24 cellular contexts compared by ENCODE assay signal in genomic region chrX:49256268-49256995, GRCh38. TPM values are rescaled to one million over a fixed set of nuclear protein-coding genes. Genes with fewer than 3 reads are reported as not detected.
DNase-seq lines count a peak whose midpoint lies in the region; ATAC-seq, FAIRE-seq and TF ChIP-seq lines count a peak whose summit lies in the region.
"Had no signal": no experiment of that assay in that cellular context is flagged by ENCODE, and none has a peak within 500 bp of the region (broad histone marks: within the 10 kb centered on the region; RNA-seq: fewer than 3 reads in every experiment).

No MANE protein-coding gene starts in this region.

- H3K36me3 Mint-ChIP-seq in T-cell = peaks cover 9% of the 10 kb centered on the region
- peaks cover 3% of the 10 kb centered on the region for H3K36me3 Mint-ChIP-seq in memory B cell

- H3K4me3 ChIP-seq in HepG2 (replicated peaks in 1 of 3; ENCODE audit: insufficient read depth in 1 of 3, low read depth in 2 of 3, low read length in 3 of 3) (no peak overlapping the region), right lobe of liver (no peak overlapping the region)
- H3K4me3 ChIP-seq: SK-N-MC had no signal

- CTCF ChIA-PET in HepG2 (lab: Yijun Ruan, JAX; ENCODE audit: low intra/inter-chr PET ratio, low total read pairs) = no interaction called here
- CTCF ChIA-PET in T-cell (lab: Charles Lee) = interaction anchor here in 1 of 2 donors (0.5 kb wide), 1 partner anchor 20 kb away, joined by 3 read pairs; no protein-coding TSS in a partner anchor

- H3K27me3 ChIP-seq in HepG2 (ENCODE audit: control insufficient read depth in 1 of 2, insufficient read depth in 2 of 2, low read length in 2 of 2) (no peaks in the 10 kb centered on the region), right lobe of liver (no peaks in the 10 kb centered on the region)
- H3K27me3 ChIP-seq: BE2C had no signal

- no peak for TF ChIP-seq POLR2A in HepG2 (IDR thresholded peaks at IDR 0.05; ENCODE audit: insufficient read depth in 1 of 2, low read depth in 2 of 2, low read length in 2 of 2)
- no peak for TF ChIP-seq POLR2A in right lobe of liver (IDR thresholded peaks at IDR 0.05)

- no peaks in the 10 kb centered on the region for H3K9me3 ChIP-seq in HepG2 (ENCODE audit: low read length)
- H3K9me3 ChIP-seq in right lobe of liver = no peaks in the 10 kb centered on the region
- H3K9me3 ChIP-seq: BE2C had no signal

- FAIRE-seq in HepG2 (lab: Jason Lieb, UNC) (no peak), D721Med (lab: Jason Lieb, UNC) (no peak)
- FAIRE-seq: H54 had no signal

- in situ Hi-C loops in HepG2 (cut with HindIII; ENCODE audit: extremely low pct_ligation_motif_present, low pct_unique_long_range_greater_than_20kb) = no loop called here

- no peak overlapping the region for H3K9ac ChIP-seq in HepG2 (ENCODE audit: insufficient read depth, low read depth, low read length)

- POLR2A ChIA-PET in HepG2 (lab: Yijun Ruan, JAX) = interaction anchor here (1.2 kb wide), 1 partner anchor 13 kb away, joined by 5 read pairs; the partner anchor contains the start of gene PPP1R3F
- POLR2A ChIA-PET in T-cell (lab: Charles Lee) = interaction anchor here (0.5 to 0.7 kb wide), 2 partner anchors 129 to 541 kb away, joined by 3 to 4 read pairs; no protein-coding TSS in a partner anchor

- WGBS in HepG2 (ENCODE audit: low lambda C conversion rate) = no CpG with 5 or more reads among the region's 9 CpGs
- 64% methylated on average over 6 of the region's 9 CpGs for WGBS in right lobe of liver (ENCODE audit: insufficient coverage, low coverage, low lambda C conversion rate, missing lambda C conversion rate)

- H3K27ac Mint-ChIP-seq in T-cell (peak overlapping the region; percentile 49 to 52), memory B cell (peak overlapping the region; percentile 45)

- H3K4me1 ChIP-seq in HepG2 (ENCODE audit: insufficient read depth, low read length) = peaks cover 11% of the 10 kb centered on the region
- H3K4me1 ChIP-seq in right lobe of liver = no peaks in the 10 kb centered on the region
- H3K4me1 ChIP-seq: BE2C had no signal

- ATAC-seq in HepG2 (no peak), right lobe of liver (no peak), T-cell (replicated peaks in 1 of 4) (no peak), memory B cell (ENCODE audit: low read depth) (no peak), HG02610 (IDR thresholded peaks at IDR 0.05; ENCODE audit: unreplicated experiment) (no peak), HG02970 (IDR thresholded peaks at IDR 0.05; ENCODE audit: low FRiP score, unreplicated experiment) (no peak)

- no peak overlapping the region for H3K4me2 ChIP-seq in HepG2 (ENCODE audit: low read depth, low read length)

- peaks cover 0 to 3% of the 10 kb centered on the region in 2 donors for H3K27me3 Mint-ChIP-seq in T-cell
- no peaks in the 10 kb centered on the region for H3K27me3 Mint-ChIP-seq in memory B cell

- no peak for TF ChIP-seq CTCF in HepG2 (CRISPR knock-in tag; IDR thresholded peaks at IDR 0.05)
- TF ChIP-seq CTCF in right lobe of liver (IDR thresholded peaks at IDR 0.05) = no peak
- TF ChIP-seq CTCF in D721Med (IDR thresholded peaks at IDR 0.05; ENCODE audit: insufficient read depth, missing control alignments) = no peak

- H3K9me3 Mint-ChIP-seq in T-cell = no peaks in the 10 kb centered on the region
- no peaks in the 10 kb centered on the region for H3K9me3 Mint-ChIP-seq in memory B cell

- no peak for DNase-seq in HepG2 (ENCODE audit: low spot score)
- DNase-seq in right lobe of liver = no peak
- no peak for DNase-seq in T-cell
- no peak for DNase-seq in memory B cell (ENCODE audit: low spot score in 2 of 2)
- DNase-seq in D721Med (ENCODE audit: insufficient read length, low spot score) = no peak
- DNase-seq: BE2C; EL; GF-D8; KG1; NCI-H1092 treated with DMSO at 0.1 percent for 48 hours; NCI-H1436 treated with DMSO at 0.1 percent for 48 hours; NCI-H2029 treated with DMSO at 0.1 percent for 48 hours; NCI-H226; NCI-H510A treated with DMSO at 0.1 percent for 48 hours; NCI-H774; NK-92 treated with Interleukin-12 subunit alpha and Interleukin-12 subunit beta, amount 100 ng/mL, for 24 hours; SHP77 treated with DMSO at 0.1 percent for 48 hours; SW 1271 had no signal

- no peak overlapping the region for H3K27ac ChIP-seq in HepG2 (ENCODE audit: extremely low read length, insufficient read depth, low read length)
- no peak overlapping the region for H3K27ac ChIP-seq in right lobe of liver
- H3K27ac ChIP-seq: RWPE1, SK-N-MC had no signal

- intact Hi-C loops in HepG2 (cut with micrococcal nuclease; ENCODE audit: unreplicated experiment) (no loop called here), right lobe of liver (cut with DNase I) (no loop called here)

- H3K4me1 Mint-ChIP-seq in T-cell (peaks cover 22 to 35% (median 31%) of the 10 kb centered on the region in 3 donors), memory B cell (peaks cover 24% of the 10 kb centered on the region)

- H3K4me3 Mint-ChIP-seq in T-cell = no peak overlapping the region
- no peak overlapping the region for H3K4me3 Mint-ChIP-seq in memory B cell

- no peaks in the 10 kb centered on the region for H4K20me1 ChIP-seq in HepG2 (ENCODE audit: insufficient read depth, low read length)

- TF ChIP-seq EP300 in HepG2 (IDR thresholded peaks at IDR 0.05; ENCODE audit: low read depth in 2 of 2, low read length in 2 of 2) (no peak), HepG2 (CRISPR knock-in tag; IDR thresholded peaks at IDR 0.05; ENCODE audit: borderline replicate concordance) (no peak)

- H2AFZ ChIP-seq in HepG2 (ENCODE audit: low read length) = no peak overlapping the region

- no TSS peak for BruUV-seq in HepG2 (replicated peaks; lab: Mats Ljungman, UMichigan)

- H3K79me2 ChIP-seq in HepG2 (ENCODE audit: insufficient read depth, low read length) = no peaks in the 10 kb centered on the region

- TF ChIP-seq RAD21 in HepG2 (CRISPR knock-in tag; IDR thresholded peaks at IDR 0.05) = no peak

- H3K36me3 ChIP-seq in HepG2 (replicated peaks in 1 of 2; ENCODE audit: control insufficient read depth in 1 of 2, insufficient read depth in 2 of 2, low read length in 2 of 2) (no peaks in the 10 kb centered on the region), right lobe of liver (no peaks in the 10 kb centered on the region)
- H3K36me3 ChIP-seq: BE2C had no signal

RNA-seq across cellular contexts. Expression of gene FOXP3, which starts 8.1 kb away (rescaled TPM):
- not detected in 2 replicates for total RNA-seq in HepG2 (2016; rRNA removed; fragmentation: Illumina TruSeq; extraction: Trizol)
- not detected in 2 replicates for total RNA-seq in HepG2 (2016; cell fraction: cytosol; rRNA removed; fragmentation: Illumina TruSeq; extraction: Trizol; ENCODE audit: low read depth)
- total RNA-seq in HepG2 (2016; cell fraction: insoluble cytoplasmic fraction; rRNA removed; fragmentation: Illumina TruSeq; extraction: Trizol) = not detected in 2 replicates
- total RNA-seq in HepG2 (2016; cell fraction: membrane; rRNA removed; fragmentation: Illumina TruSeq; extraction: Trizol) = not detected in 2 replicates
- total RNA-seq in HepG2 (2016; cell fraction: nucleus; rRNA removed; fragmentation: Illumina TruSeq; extraction: Trizol) = not detected in 2 replicates
- polyA plus RNA-seq in HepG2 (2011; rRNA removed) = 0.04 and 0.07 TPM in 2 replicates
- 0.04 and 0.05 TPM in 2 replicates for polyA plus RNA-seq in HepG2 (2011; cell fraction: cytosol; rRNA removed)
- polyA plus RNA-seq in HepG2 (2011; cell fraction: nucleus; rRNA removed) = 0.07 and 0.13 TPM in 2 replicates
- polyA plus RNA-seq in HepG2 (2012) = 0.17 TPM in 2 replicates
- 0.08 TPM in 1 of 2 replicates, not detected in the other for polyA plus RNA-seq in HepG2 (2016; cell fraction: cytosol; fragmentation: Illumina TruSeq; extraction: Trizol; ENCODE audit: low read depth)
- 0.24 TPM in 1 of 2 replicates, not detected in the other for polyA plus RNA-seq in HepG2 (2016; cell fraction: insoluble cytoplasmic fraction; fragmentation: Illumina TruSeq; extraction: Trizol; ENCODE audit: low read depth)
- 0.08 TPM in 1 of 2 replicates, not detected in the other for polyA plus RNA-seq in HepG2 (2016; cell fraction: membrane; fragmentation: Illumina TruSeq; extraction: Trizol; ENCODE audit: low read depth)
- not detected in 2 replicates for polyA plus RNA-seq in HepG2 (2016; cell fraction: nucleus; fragmentation: Illumina TruSeq; extraction: Trizol; ENCODE audit: insufficient read depth, low read depth)
- 0.06 and 0.44 TPM in 2 replicates for polyA minus RNA-seq in HepG2 (2011; rRNA and poly(A)+ RNA removed; ENCODE audit: low replicate concordance)
- polyA minus RNA-seq in HepG2 (2011; cell fraction: cytosol; rRNA and poly(A)+ RNA removed) = not detected in 2 replicates
- polyA minus RNA-seq in HepG2 (2011; cell fraction: nucleus; rRNA and poly(A)+ RNA removed) = not detected in 2 replicates
- 1 to 10 TPM in 1 of 6 experiments, under 1 TPM in 5; 0.18 to 1.2 (median 0.32) TPM for total RNA-seq in right lobe of liver
- 10 to 100 TPM in 4 of 5 donors, 1 to 10 TPM in 1; 9.0 to 30.1 (median 21.7) TPM for total RNA-seq in T-cell
- total RNA-seq: A673 had no signal

RNA-seq across cellular contexts. Expression of gene PPP1R3F, which starts 13.2 kb away (rescaled TPM):
- total RNA-seq in HepG2 (2016; rRNA removed; fragmentation: Illumina TruSeq; extraction: Trizol) = 0.07 and 0.84 TPM in 2 replicates
- total RNA-seq in HepG2 (2016; cell fraction: cytosol; rRNA removed; fragmentation: Illumina TruSeq; extraction: Trizol; ENCODE audit: low read depth) = 0.44 and 0.71 TPM in 2 replicates
- total RNA-seq in HepG2 (2016; cell fraction: insoluble cytoplasmic fraction; rRNA removed; fragmentation: Illumina TruSeq; extraction: Trizol) = 0.33 and 0.63 TPM in 2 replicates
- 0.37 and 1.1 TPM in 2 replicates for total RNA-seq in HepG2 (2016; cell fraction: membrane; rRNA removed; fragmentation: Illumina TruSeq; extraction: Trizol)
- 0.88 and 1.4 TPM in 2 replicates for total RNA-seq in HepG2 (2016; cell fraction: nucleus; rRNA removed; fragmentation: Illumina TruSeq; extraction: Trizol)
- polyA plus RNA-seq in HepG2 (2011; rRNA removed) = 0.46 and 0.82 TPM in 2 replicates
- polyA plus RNA-seq in HepG2 (2011; cell fraction: cytosol; rRNA removed) = 0.34 and 0.35 TPM in 2 replicates
- polyA plus RNA-seq in HepG2 (2011; cell fraction: nucleus; rRNA removed) = 2.1 and 2.2 TPM in 2 replicates
- polyA plus RNA-seq in HepG2 (2012) = 0.32 and 0.55 TPM in 2 replicates
- 0.16 and 0.43 TPM in 2 replicates for polyA plus RNA-seq in HepG2 (2016; cell fraction: cytosol; fragmentation: Illumina TruSeq; extraction: Trizol; ENCODE audit: low read depth)
- polyA plus RNA-seq in HepG2 (2016; cell fraction: insoluble cytoplasmic fraction; fragmentation: Illumina TruSeq; extraction: Trizol; ENCODE audit: low read depth) = 0.26 and 0.32 TPM in 2 replicates
- 0.18 and 0.26 TPM in 2 replicates for polyA plus RNA-seq in HepG2 (2016; cell fraction: membrane; fragmentation: Illumina TruSeq; extraction: Trizol; ENCODE audit: low read depth)
- polyA plus RNA-seq in HepG2 (2016; cell fraction: nucleus; fragmentation: Illumina TruSeq; extraction: Trizol; ENCODE audit: insufficient read depth, low read depth) = 0.87 and 0.98 TPM in 2 replicates
- 0.70 and 0.75 TPM in 2 replicates for polyA minus RNA-seq in HepG2 (2011; rRNA and poly(A)+ RNA removed; ENCODE audit: low replicate concordance)
- 0.18 and 0.99 TPM in 2 replicates for polyA minus RNA-seq in HepG2 (2011; cell fraction: cytosol; rRNA and poly(A)+ RNA removed)
- 2.5 and 3.3 TPM in 2 replicates for polyA minus RNA-seq in HepG2 (2011; cell fraction: nucleus; rRNA and poly(A)+ RNA removed)
- 1 to 10 TPM; 1.6 to 4.0 (median 2.2) TPM for total RNA-seq in right lobe of liver
- 10 to 100 TPM; 11.7 to 20.8 (median 17.5) TPM for total RNA-seq in T-cell

RNA-seq across cellular contexts. Expression of gene CCDC22, which starts 21.2 kb away (rescaled TPM):
- total RNA-seq in HepG2 (2016; rRNA removed; fragmentation: Illumina TruSeq; extraction: Trizol) = 11.2 and 13.1 TPM in 2 replicates
- total RNA-seq in HepG2 (2016; cell fraction: cytosol; rRNA removed; fragmentation: Illumina TruSeq; extraction: Trizol; ENCODE audit: low read depth) = 1.7 and 2.1 TPM in 2 replicates
- total RNA-seq in HepG2 (2016; cell fraction: insoluble cytoplasmic fraction; rRNA removed; fragmentation: Illumina TruSeq; extraction: Trizol) = 9.8 and 13.0 TPM in 2 replicates
- 3.7 and 3.8 TPM in 2 replicates for total RNA-seq in HepG2 (2016; cell fraction: membrane; rRNA removed; fragmentation: Illumina TruSeq; extraction: Trizol)
- total RNA-seq in HepG2 (2016; cell fraction: nucleus; rRNA removed; fragmentation: Illumina TruSeq; extraction: Trizol) = 7.1 and 8.3 TPM in 2 replicates
- 11.0 and 17.1 TPM in 2 replicates for polyA plus RNA-seq in HepG2 (2011; rRNA removed)
- polyA plus RNA-seq in HepG2 (2011; cell fraction: cytosol; rRNA removed) = 6.7 and 9.0 TPM in 2 replicates
- polyA plus RNA-seq in HepG2 (2011; cell fraction: nucleus; rRNA removed) = 26.0 and 29.3 TPM in 2 replicates
- 7.9 and 9.9 TPM in 2 replicates for polyA plus RNA-seq in HepG2 (2012)
- polyA plus RNA-seq in HepG2 (2016; cell fraction: cytosol; fragmentation: Illumina TruSeq; extraction: Trizol; ENCODE audit: low read depth) = 1.9 and 2.0 TPM in 2 replicates
- polyA plus RNA-seq in HepG2 (2016; cell fraction: insoluble cytoplasmic fraction; fragmentation: Illumina TruSeq; extraction: Trizol; ENCODE audit: low read depth) = 10.4 and 11.7 TPM in 2 replicates
- polyA plus RNA-seq in HepG2 (2016; cell fraction: membrane; fragmentation: Illumina TruSeq; extraction: Trizol; ENCODE audit: low read depth) = 2.4 and 2.8 TPM in 2 replicates
- polyA plus RNA-seq in HepG2 (2016; cell fraction: nucleus; fragmentation: Illumina TruSeq; extraction: Trizol; ENCODE audit: insufficient read depth, low read depth) = 13.0 TPM in 2 replicates
- 33.7 and 48.1 TPM in 2 replicates for polyA minus RNA-seq in HepG2 (2011; rRNA and poly(A)+ RNA removed; ENCODE audit: low replicate concordance)
- 8.3 and 11.9 TPM in 2 replicates for polyA minus RNA-seq in HepG2 (2011; cell fraction: cytosol; rRNA and poly(A)+ RNA removed)
- polyA minus RNA-seq in HepG2 (2011; cell fraction: nucleus; rRNA and poly(A)+ RNA removed) = 4.1 and 7.2 TPM in 2 replicates
- 10 to 100 TPM in 1 of 6 experiments, 1 to 10 TPM in 5; 7.7 to 10.9 (median 8.7) TPM for total RNA-seq in right lobe of liver
- total RNA-seq in T-cell = 10 to 100 TPM; 21.0 to 34.9 (median 33.1) TPM

RNA-seq across cellular contexts. Expression of gene CACNA1F, which starts 23.3 kb away (rescaled TPM):
- total RNA-seq in HepG2 (2016; rRNA removed; fragmentation: Illumina TruSeq; extraction: Trizol) = not detected in 2 replicates
- total RNA-seq in HepG2 (2016; cell fraction: cytosol; rRNA removed; fragmentation: Illumina TruSeq; extraction: Trizol; ENCODE audit: low read depth) = not detected in 2 replicates
- total RNA-seq in HepG2 (2016; cell fraction: insoluble cytoplasmic fraction; rRNA removed; fragmentation: Illumina TruSeq; extraction: Trizol) = not detected in 2 replicates
- total RNA-seq in HepG2 (2016; cell fraction: membrane; rRNA removed; fragmentation: Illumina TruSeq; extraction: Trizol) = not detected in 2 replicates
- not detected in 2 replicates for total RNA-seq in HepG2 (2016; cell fraction: nucleus; rRNA removed; fragmentation: Illumina TruSeq; extraction: Trizol)
- polyA plus RNA-seq in HepG2 (2011; rRNA removed) = 0.03 and 0.09 TPM in 2 replicates
- 0.01 TPM in 1 of 2 replicates, not detected in the other for polyA plus RNA-seq in HepG2 (2011; cell fraction: cytosol; rRNA removed)
- 0.80 and 0.90 TPM in 2 replicates for polyA plus RNA-seq in HepG2 (2011; cell fraction: nucleus; rRNA removed)
- 0.11 and 0.12 TPM in 2 replicates for polyA plus RNA-seq in HepG2 (2012)
- not detected in 2 replicates for polyA plus RNA-seq in HepG2 (2016; cell fraction: cytosol; fragmentation: Illumina TruSeq; extraction: Trizol; ENCODE audit: low read depth)
- polyA plus RNA-seq in HepG2 (2016; cell fraction: insoluble cytoplasmic fraction; fragmentation: Illumina TruSeq; extraction: Trizol; ENCODE audit: low read depth) = not detected in 2 replicates
- not detected in 2 replicates for polyA plus RNA-seq in HepG2 (2016; cell fraction: membrane; fragmentation: Illumina TruSeq; extraction: Trizol; ENCODE audit: low read depth)
- polyA plus RNA-seq in HepG2 (2016; cell fraction: nucleus; fragmentation: Illumina TruSeq; extraction: Trizol; ENCODE audit: insufficient read depth, low read depth) = not detected in 2 replicates
- polyA minus RNA-seq in HepG2 (2011; rRNA and poly(A)+ RNA removed; ENCODE audit: low replicate concordance) = 2.9 TPM in 1 of 2 replicates, not detected in the other
- polyA minus RNA-seq in HepG2 (2011; cell fraction: cytosol; rRNA and poly(A)+ RNA removed) = not detected in 2 replicates
- 0.26 TPM in 1 of 2 replicates, not detected in the other for polyA minus RNA-seq in HepG2 (2011; cell fraction: nucleus; rRNA and poly(A)+ RNA removed)
- under 1 TPM in 1 of 6 experiments, not detected in 5; 0.06 TPM for total RNA-seq in right lobe of liver
- total RNA-seq in T-cell = 1 to 10 TPM; 1.4 to 1.9 (median 1.6) TPM
- total RNA-seq: A673 had no signal

RNA-seq across cellular contexts. Expression of gene GAGE10, which starts 47.0 kb away (rescaled TPM):
- total RNA-seq in HepG2 (2016; rRNA removed; fragmentation: Illumina TruSeq; extraction: Trizol) (not detected in 2 replicates), right lobe of liver (not detected), T-cell (under 1 TPM in 1 of 5 donors, not detected in 4; 0.66 TPM)
- not detected in 2 replicates for total RNA-seq in HepG2 (2016; cell fraction: cytosol; rRNA removed; fragmentation: Illumina TruSeq; extraction: Trizol; ENCODE audit: low read depth)
- not detected in 2 replicates for total RNA-seq in HepG2 (2016; cell fraction: insoluble cytoplasmic fraction; rRNA removed; fragmentation: Illumina TruSeq; extraction: Trizol)
- not detected in 2 replicates for total RNA-seq in HepG2 (2016; cell fraction: membrane; rRNA removed; fragmentation: Illumina TruSeq; extraction: Trizol)
- total RNA-seq in HepG2 (2016; cell fraction: nucleus; rRNA removed; fragmentation: Illumina TruSeq; extraction: Trizol) = not detected in 2 replicates
- polyA plus RNA-seq in HepG2 (2011; rRNA removed) = not detected in 2 replicates
- polyA plus RNA-seq in HepG2 (2011; cell fraction: cytosol; rRNA removed) = not detected in 2 replicates
- not detected in 2 replicates for polyA plus RNA-seq in HepG2 (2011; cell fraction: nucleus; rRNA removed)
- not detected in 2 replicates for polyA plus RNA-seq in HepG2 (2012)
- polyA plus RNA-seq in HepG2 (2016; cell fraction: cytosol; fragmentation: Illumina TruSeq; extraction: Trizol; ENCODE audit: low read depth) = not detected in 2 replicates
- not detected in 2 replicates for polyA plus RNA-seq in HepG2 (2016; cell fraction: insoluble cytoplasmic fraction; fragmentation: Illumina TruSeq; extraction: Trizol; ENCODE audit: low read depth)
- polyA plus RNA-seq in HepG2 (2016; cell fraction: membrane; fragmentation: Illumina TruSeq; extraction: Trizol; ENCODE audit: low read depth) = not detected in 2 replicates
- not detected in 2 replicates for polyA plus RNA-seq in HepG2 (2016; cell fraction: nucleus; fragmentation: Illumina TruSeq; extraction: Trizol; ENCODE audit: insufficient read depth, low read depth)
- polyA minus RNA-seq in HepG2 (2011; rRNA and poly(A)+ RNA removed; ENCODE audit: low replicate concordance) = not detected in 2 replicates
- polyA minus RNA-seq in HepG2 (2011; cell fraction: cytosol; rRNA and poly(A)+ RNA removed) = not detected in 2 replicates
- not detected in 2 replicates for polyA minus RNA-seq in HepG2 (2011; cell fraction: nucleus; rRNA and poly(A)+ RNA removed)
- total RNA-seq: A673 had no signal

Comparison
In these comparisons a context has a peak if more than half of its experiments do, and no peak if none do; other contexts are left out.
1. RNA of gene FOXP3, which starts 8.1 kb away (total RNA-seq): 9.0 to 30.1 TPM in T-cell; 0.18 to 1.2 TPM in right lobe of liver and not detected in HepG2; every median in the first group is over 4 times any median in the second.